8 cellular contexts compared by ENCODE assay signal in the genomic region with DNA sequence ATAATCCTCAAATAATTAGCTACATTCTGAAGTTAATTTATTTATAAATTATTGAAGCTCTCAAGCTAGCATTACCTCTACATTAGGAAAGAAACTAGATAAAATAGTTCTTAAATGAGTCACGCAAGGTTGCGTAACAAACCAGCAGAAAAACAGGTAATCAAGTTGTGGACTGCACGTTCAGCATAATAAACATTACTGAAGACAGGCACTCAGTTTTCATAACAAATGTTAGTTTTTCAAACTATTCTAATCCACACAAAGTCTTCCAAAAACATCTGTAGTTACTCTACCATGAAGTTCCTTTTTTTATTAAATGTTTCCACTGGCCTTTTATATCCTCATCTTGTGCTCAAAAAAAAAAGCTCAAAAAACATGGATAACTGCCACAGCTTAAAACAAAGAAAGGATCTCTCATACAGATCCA. TPM values are rescaled to one million over a fixed set of nuclear protein-coding genes. Genes with fewer than 3 reads are reported as not detected.
DNase-seq lines count a peak whose midpoint lies in the region; ATAC-seq, FAIRE-seq and TF ChIP-seq lines count a peak whose summit lies in the region.

No MANE protein-coding gene starts in this region.

- WGBS in GM12878 (ENCODE audit: insufficient coverage, insufficient replicate concordance, low lambda C conversion rate, missing lambda C conversion rate), result 25% methylated on average over 3 of the region's 3 CpGs

- no peak for FAIRE-seq in GM12878 (lab: Jason Lieb, UNC)

- H3K27ac ChIP-seq in GM12878 (ENCODE audit: control insufficient read depth, insufficient read depth), result 0 out of 2 replicates have a peak overlapping the region, but pooled peaks have one; percentile 31

- no TSS peak for BruUV-seq in GM12878 (replicated peaks; lab: Mats Ljungman, UMichigan)

- peaks cover 2% of the 10 kb centered on the region for H3K36me3 Mint-ChIP-seq in memory B cell

- POLR2A ChIA-PET in GM12878 (lab: Charles Lee), result interaction anchor here (0.6 to 0.9 kb wide), 2 partner anchors 12 to 241 kb away, joined by 3 read pairs; no protein-coding TSS in a partner anchor

- CTCF ChIA-PET in GM12878 (lab: Yijun Ruan, JAX), result interaction anchor here (1.1 to 1.8 kb wide), 3 partner anchors 8 to 602 kb away, joined by 3 to 8 read pairs (median 4); no protein-coding TSS in a partner anchor

- no peak for TF ChIP-seq CTCF in GM12878 (IDR thresholded peaks at IDR 0.05 in 2 of 3, conservative IDR thresholded peaks at IDR 0.05 in 1 of 3; ENCODE audit: control insufficient read depth in 2 of 3, extremely low read depth in 1 of 3, insufficient read depth in 1 of 3, low read depth in 3 of 3, low read length in 3 of 3)

- H3K79me2 ChIP-seq in GM12878 (ENCODE audit: control insufficient read depth, insufficient read depth, low read length), result peaks cover 55% of the 10 kb centered on the region

- peaks cover 12% of the 10 kb centered on the region; the same call in 1 of the 2 replicates for H3K4me1 ChIP-seq in GM12878 (ENCODE audit: control insufficient read depth, insufficient read depth, low read length)

- in situ Hi-C loops in ACHN (cut with HindIII; ENCODE audit: low pct_ligation_motif_present, low pct_unique_long_range_greater_than_20kb, low sequenced_read_pairs), result no loop called here
- in situ Hi-C loops in KBM-7 (cut with MboI; ENCODE audit: low pct_unique_long_range_greater_than_20kb, low sequenced_read_pairs), result no loop called here
- in situ Hi-C loops in GM12878 (cut with MboI), result no loop called here

- no peak for TF ChIP-seq POLR2A in GM12878 (IDR thresholded peaks at IDR 0.05; ENCODE audit: low read depth, low read length)

- peak overlapping the region; percentile 17 for H3K27ac Mint-ChIP-seq in memory B cell

- H3K9me3 Mint-ChIP-seq in memory B cell, result no peaks in the 10 kb centered on the region

- H3K36me3 ChIP-seq in GM12878 (ENCODE audit: control insufficient read depth in 2 of 2, insufficient read depth in 2 of 2, low read length in 1 of 2), result no peaks in the 10 kb centered on the region; a peak in 1 of 4 replicates

- H3K9ac ChIP-seq in GM12878 (ENCODE audit: control insufficient read depth, insufficient read depth, low read length), result peak overlapping the region; percentile 24; the same call in 1 of the 2 replicates

- H3K4me2 ChIP-seq in GM12878 (ENCODE audit: control insufficient read depth, insufficient read depth), result peak overlapping the region; percentile 70

- H2AFZ ChIP-seq in GM12878 (ENCODE audit: control insufficient read depth, low read depth, low read length), result no peak overlapping the region

- intact Hi-C loops in GM12878 (cut with micrococcal nuclease; ENCODE audit: unreplicated experiment), result no loop called here

- DNase-seq in ACHN (peak; percentile 12), KBM-7 (peak; percentile 55), GM12878 (ENCODE audit: low read depth, low spot score) (no peak), memory B cell (ENCODE audit: low spot score in 2 of 2) (no peak), DMS153 (lab: John Stamatoyannopoulos, UW) (no peak)

- TF ChIP-seq RAD21 in GM12878 (IDR thresholded peaks at IDR 0.05; ENCODE audit: insufficient read depth, low read depth, low read length), result no peak

- no peaks in the 10 kb centered on the region for H4K20me1 ChIP-seq in GM12878 (ENCODE audit: control insufficient read depth, insufficient read depth)

- no peak for TF ChIP-seq EP300 in GM12878 (IDR thresholded peaks at IDR 0.05; ENCODE audit: borderline replicate concordance in 1 of 2, control insufficient read depth in 1 of 2, low read depth in 2 of 2, low read length in 2 of 2)

- H3K27me3 Mint-ChIP-seq in memory B cell, result no peaks in the 10 kb centered on the region

- H3K4me1 Mint-ChIP-seq in memory B cell, result peaks cover 24% of the 10 kb centered on the region

- no peaks in the 10 kb centered on the region for H3K9me3 ChIP-seq in GM12878 (replicated peaks; ENCODE audit: control insufficient read depth, insufficient read depth, low read length)

- SMC1A ChIA-PET in GM12878 (lab: Charles Lee; ENCODE audit: uncharacterized antibody, unreplicated experiment), result interaction anchor here (0.6 to 2.2 kb wide), 5 partner anchors 9 to 144 kb away, joined by 3 to 8 read pairs (median 3); no protein-coding TSS in a partner anchor

- ATAC-seq in GM12878 (no peak), memory B cell (ENCODE audit: low read depth) (no peak), GM21723 (IDR thresholded peaks at IDR 0.05; ENCODE audit: unreplicated experiment) (no peak), HG03025 (IDR thresholded peaks at IDR 0.05; ENCODE audit: low FRiP score, unreplicated experiment) (no peak), GM21619 (IDR thresholded peaks at IDR 0.05; ENCODE audit: unreplicated experiment) (no peak)

- H3K4me3 Mint-ChIP-seq in memory B cell, result peak overlapping the region; percentile 53

- no peaks in the 10 kb centered on the region for H3K27me3 ChIP-seq in GM12878 (replicated peaks in 1 of 2; ENCODE audit: control insufficient read depth in 2 of 2, insufficient read depth in 2 of 2, low read length in 1 of 2)

- H3K4me3 ChIP-seq in GM12878, result peak overlapping the region; percentile 72

- RAD21 ChIA-PET in GM12878 (lab: Charles Lee; ENCODE audit: unreplicated experiment), result interaction anchor here (0.7 to 1.1 kb wide), 2 partner anchors 9 to 12 kb away, joined by 3 to 4 read pairs; no protein-coding TSS in a partner anchor

TF ChIP-seq in GM12878, 131 proteins besides CTCF, POLR2A, EP300 and RAD21 (continues in another document):
- TF ChIP-seq CEBPB (IDR thresholded peaks at IDR 0.05; ENCODE audit: borderline replicate concordance in 1 of 2, low read depth in 2 of 2, low read length in 2 of 2) (peak in 1 of 2 experiments; percentile 77; a peak in 2 of 4 replicates), EZH2 (IDR thresholded peaks at IDR 0.05; ENCODE audit: borderline replicate concordance, control insufficient read depth, low read depth, low read length) (no peak), YBX1 (IDR thresholded peaks at IDR 0.05) (no peak), RAD51 (IDR thresholded peaks at IDR 0.05) (no peak), SIN3A (IDR thresholded peaks at IDR 0.05; ENCODE audit: low read depth, low read length) (no peak), BRCA1 (IDR thresholded peaks at IDR 0.05; ENCODE audit: low read depth, low read length) (no peak), ASH2L (IDR thresholded peaks at IDR 0.05; ENCODE audit: borderline replicate concordance, low read depth) (no peak), IKZF1 (conservative IDR thresholded peaks at IDR 0.05) (no peak), CBX3 (IDR thresholded peaks at IDR 0.05; ENCODE audit: borderline replicate concordance, low read depth) (no peak), RB1 (IDR thresholded peaks at IDR 0.05; ENCODE audit: borderline replicate concordance) (no peak), MTA3 (IDR thresholded peaks at IDR 0.05; ENCODE audit: borderline replicate concordance, low read length) (no peak), SP1 (IDR thresholded peaks at IDR 0.05; ENCODE audit: low read depth, low read length) (no peak), NFIC (IDR thresholded peaks at IDR 0.05; ENCODE audit: low read depth, low read length) (no peak)

RNA-seq across cellular contexts. Expression of a gene that starts 1.3 kb away (rescaled TPM):
- total RNA-seq in GM12878 (2013; cell fraction: nucleolus; rRNA removed), result 92.8 and 93.7 TPM in 2 replicates
- 26.4 and 30.3 TPM in 2 replicates for total RNA-seq in GM12878 (2014; rRNA removed)
- total RNA-seq in GM12878 (2014; rRNA removed; fragmentation: Illumina TruSeq; extraction: Trizol), result 35.9 and 38.9 TPM in 2 replicates
- total RNA-seq in GM12878 (2021), result 35.2 and 38.4 TPM in 2 replicates
- polyA plus RNA-seq in GM12878 (2011; ENCODE audit: low read depth), result 7.7 TPM
- 23.6 and 28.4 TPM in 2 replicates for polyA plus RNA-seq in GM12878 (2011; rRNA removed)
- polyA plus RNA-seq in GM12878 (2011; cell fraction: cytosol; rRNA removed), result 8.1 and 10.1 TPM in 2 replicates
- 7.9 and 10.3 TPM in 2 replicates for polyA plus RNA-seq in GM12878 (2011; cell fraction: nucleus; rRNA removed)
- 9.7 and 10.6 TPM in 2 replicates for polyA plus RNA-seq in GM12878 (2012)
- polyA plus RNA-seq in GM12878 (2014; fragmentation: Illumina TruSeq; extraction: Trizol), result 14.6 and 18.8 TPM in 2 replicates
- polyA plus RNA-seq in GM12878 (2014; fragmentation: Nextera tagmentation; extraction: Ambion mirVana), result 10 to 100 TPM in 1 of 2 experiments, 1 to 10 TPM in 1; 5.3 to 13.1 TPM
- 12.9 and 14.3 TPM in 2 replicates for polyA plus RNA-seq in GM12878 (2014; rRNA removed)
- 10 to 100 TPM; 14.3 to 16.2 TPM for polyA plus RNA-seq in GM12878 (2016; fragmentation: Nextera tagmentation; extraction: Ambion mirVana)
- 38.8 and 47.3 TPM in 2 replicates for polyA minus RNA-seq in GM12878 (2011; rRNA and poly(A)+ RNA removed)
- polyA minus RNA-seq in GM12878 (2011; cell fraction: cytosol; rRNA and poly(A)+ RNA removed), result 14.6 and 21.9 TPM in 2 replicates
- 18.4 and 30.1 TPM in 2 replicates for polyA minus RNA-seq in GM12878 (2011; cell fraction: nucleus; rRNA and poly(A)+ RNA removed)

RNA-seq across cellular contexts. Expression of a gene that starts 5.8 kb away (rescaled TPM):
- total RNA-seq in GM12878 (2013; cell fraction: nucleolus; rRNA removed), result 38.7 and 39.1 TPM in 2 replicates
- 22.4 and 24.7 TPM in 2 replicates for total RNA-seq in GM12878 (2014; rRNA removed)
- total RNA-seq in GM12878 (2014; rRNA removed; fragmentation: Illumina TruSeq; extraction: Trizol), result 27.3 and 30.8 TPM in 2 replicates
- total RNA-seq in GM12878 (2021), result 17.3 and 19.5 TPM in 2 replicates
- polyA plus RNA-seq in GM12878 (2011; ENCODE audit: low read depth), result 13.2 TPM
- polyA plus RNA-seq in GM12878 (2011; rRNA removed), result 29.3 and 40.3 TPM in 2 replicates
- polyA plus RNA-seq in GM12878 (2011; cell fraction: cytosol; rRNA removed), result 15.0 and 17.9 TPM in 2 replicates
- 6.3 and 6.7 TPM in 2 replicates for polyA plus RNA-seq in GM12878 (2011; cell fraction: nucleus; rRNA removed)
- 16.2 and 18.0 TPM in 2 replicates for polyA plus RNA-seq in GM12878 (2012)
- polyA plus RNA-seq in GM12878 (2014; fragmentation: Illumina TruSeq; extraction: Trizol), result 33.6 and 36.6 TPM in 2 replicates
- 10 to 100 TPM; 16.4 to 19.0 TPM for polyA plus RNA-seq in GM12878 (2014; fragmentation: Nextera tagmentation; extraction: Ambion mirVana)
- polyA plus RNA-seq in GM12878 (2014; rRNA removed), result 13.3 and 14.8 TPM in 2 replicates
- polyA plus RNA-seq in GM12878 (2016; fragmentation: Nextera tagmentation; extraction: Ambion mirVana), result 10 to 100 TPM; 32.9 to 36.0 TPM
- 29.4 and 39.4 TPM in 2 replicates for polyA minus RNA-seq in GM12878 (2011; rRNA and poly(A)+ RNA removed)
- 8.7 and 14.0 TPM in 2 replicates for polyA minus RNA-seq in GM12878 (2011; cell fraction: cytosol; rRNA and poly(A)+ RNA removed)
- 12.3 and 16.1 TPM in 2 replicates for polyA minus RNA-seq in GM12878 (2011; cell fraction: nucleus; rRNA and poly(A)+ RNA removed)

Comparison
In these comparisons a context has a peak if more than half of its experiments do, and no peak if none do; other contexts are left out.
1. DNase-seq: peak in ACHN (single experiment) and KBM-7 (single experiment); none in GM12878 (single experiment), memory B cell (0 of 2) and DMS153 (single experiment).